ENCODE assay signal across 13 cellular contexts in genomic region chr3:192122832-192123594, GRCh38.
DNase-seq lines count a peak whose midpoint lies in the region; ATAC-seq, FAIRE-seq and TF ChIP-seq lines count a peak whose summit lies in the region.
"Had no signal": no experiment of that assay in that cellular context is flagged by ENCODE, and none has a peak within 500 bp of the region (broad histone marks: within the 10 kb centered on the region; RNA-seq: fewer than 3 reads in every experiment).

No MANE protein-coding gene starts in this region.

- H3K4me3 ChIP-seq in pancreas = no peak overlapping the region
- H3K4me3 ChIP-seq: mucosa of descending colon, upper lobe of right lung had no signal

- intact Hi-C loops in pancreas (cut with DNase I) = no loop called here

- TF ChIP-seq CTCF in pancreas (IDR thresholded peaks at IDR 0.05) = no peak

- no peaks in the 10 kb centered on the region for H3K36me3 ChIP-seq in pancreas
- H3K36me3 ChIP-seq: upper lobe of right lung had no signal

- DNase-seq in SKM-1 treated with dmso at 0.1 percent for 144 hours (lab: John Stamatoyannopoulos, UW; ENCODE audit: unreplicated experiment) (peak; percentile 66), COLO829 (ENCODE audit: low spot score) (no peak), NCI-H2227 (lab: John Stamatoyannopoulos, UW; ENCODE audit: unreplicated experiment) (no peak), RPMI8226 (no peak), pancreas (no peak)
- DNase-seq: CD4-positive, CD25-positive, alpha-beta regulatory T cell; mucosa of descending colon; NCI-H2029 treated with DMSO at 0.1 percent for 48 hours; stimulated activated CD4-positive, alpha-beta T cell treated with anti-CD3 and anti-CD28 coated beads, Interleukin-1b, Interleukin-23, amount 100 ng/mL, for 48 hours; upper lobe of right lung had no signal

- WGBS in pancreas, 2 donors = 64 to 75% methylated on average over 13 of the region's 13 CpGs

- ATAC-seq in GM18502 (IDR thresholded peaks at IDR 0.05; ENCODE audit: poor library complexity, unreplicated experiment) (peak; percentile 89), GM21381 (IDR thresholded peaks at IDR 0.05; ENCODE audit: unreplicated experiment) (peak; percentile 73), HG03097 (IDR thresholded peaks at IDR 0.05; ENCODE audit: low FRiP score, unreplicated experiment) (peak; percentile 57), pancreas (no peak)
- ATAC-seq: mucosa of descending colon, upper lobe of right lung had no signal

- no peaks in the 10 kb centered on the region for H3K9me3 ChIP-seq in pancreas
- H3K9me3 ChIP-seq: mucosa of descending colon, upper lobe of right lung had no signal

- FAIRE-seq in pancreas (lab: Jason Lieb, UNC) = no peak

- no peak overlapping the region for H3K27ac ChIP-seq in pancreas
- H3K27ac ChIP-seq: upper lobe of right lung had no signal

- peaks cover 0 to 5% (median 0%) of the 10 kb centered on the region in 4 donors for H3K27me3 ChIP-seq in pancreas
- H3K27me3 ChIP-seq: upper lobe of right lung had no signal

- H3K4me1 ChIP-seq in pancreas = no peaks in the 10 kb centered on the region
- H3K4me1 ChIP-seq: upper lobe of right lung had no signal

Comparison
In these comparisons a context has a peak if more than half of its experiments do, and no peak if none do; other contexts are left out.
1. ATAC-seq: peak in GM18502 (single experiment), GM21381 (single experiment) and HG03097 (single experiment); none in pancreas (0 of 4).